ENCODE assay signal across 8 cellular contexts in genomic region chr1:32742132-32742947, GRCh38. TPM values are rescaled to one million over a fixed set of nuclear protein-coding genes. Genes with fewer than 3 reads are reported as not detected.
DNase-seq lines count a peak whose midpoint lies in the region; ATAC-seq, FAIRE-seq and TF ChIP-seq lines count a peak whose summit lies in the region.

No MANE protein-coding gene starts in this region.

- H3K79me2 ChIP-seq in neural progenitor cell (ENCODE audit: low read depth): no peaks in the 10 kb centered on the region

- H3K27me3 Mint-ChIP-seq in neural progenitor cell (ENCODE audit: insufficient read depth, low read depth): peaks cover 13% of the 10 kb centered on the region

- H3K27ac ChIP-seq in Peyer's patch (peak overlapping the region; percentile 49 to 98 (median 96)), esophagus muscularis mucosa (replicated peaks in 1 of 4) (peak overlapping the region; percentile 92 to 96 (median 94)), neural progenitor cell (no peak overlapping the region)

- intact Hi-C loops in esophagus muscularis mucosa (cut with DNase I): no loop called here

- peaks cover 23% of the 10 kb centered on the region for H3K4me1 Mint-ChIP-seq in neural progenitor cell

- no peaks in the 10 kb centered on the region for H3K36me3 Mint-ChIP-seq in neural progenitor cell

- H3K27ac Mint-ChIP-seq in neural progenitor cell: no peak overlapping the region

- TF ChIP-seq POLR2A in Peyer's patch (IDR thresholded peaks at IDR 0.05) (peak; percentile 19 to 27), esophagus muscularis mucosa (IDR thresholded peaks at IDR 0.05; ENCODE audit: low read depth) (no peak), GM12892 (IDR thresholded peaks at IDR 0.05; ENCODE audit: low read depth, low read length) (no peak)

- no peaks in the 10 kb centered on the region for H3K9me3 ChIP-seq in Peyer's patch
- H3K9me3 ChIP-seq in esophagus muscularis mucosa: no peaks in the 10 kb centered on the region
- no peaks in the 10 kb centered on the region for H3K9me3 ChIP-seq in neural progenitor cell (ENCODE audit: low read depth)

- DNase-seq in COLO668 (lab: John Stamatoyannopoulos, UW; ENCODE audit: unreplicated experiment) (peak; percentile 74), Peyer's patch (peak in 2 of 3 donors; percentile 65 to 77), esophagus muscularis mucosa (ENCODE audit: extremely low spot score) (no peak), neural progenitor cell (ENCODE audit: low spot score) (peak; percentile 42), GM12892 (ENCODE audit: insufficient read length) (no peak), SW480 (ENCODE audit: low spot score) (no peak), NCI-H510A treated with DMSO at 0.1 percent for 48 hours (lab: John Stamatoyannopoulos, UW) (no peak)

- H3K27me3 ChIP-seq in Peyer's patch: no peaks in the 10 kb centered on the region
- no peaks in the 10 kb centered on the region for H3K27me3 ChIP-seq in esophagus muscularis mucosa
- peaks cover 14% of the 10 kb centered on the region for H3K27me3 ChIP-seq in neural progenitor cell

- TF ChIP-seq CTCF in Peyer's patch (IDR thresholded peaks at IDR 0.05): no peak
- TF ChIP-seq CTCF in esophagus muscularis mucosa (IDR thresholded peaks at IDR 0.05): no peak
- no peak for TF ChIP-seq CTCF in neural progenitor cell (IDR thresholded peaks at IDR 0.05)

- peaks cover 0 to 24% (median 6%) of the 10 kb centered on the region in 4 donors for H3K4me1 ChIP-seq in Peyer's patch
- H3K4me1 ChIP-seq in esophagus muscularis mucosa: peaks cover 24 to 38% (median 30%) of the 10 kb centered on the region in 4 donors
- H3K4me1 ChIP-seq in neural progenitor cell: peaks cover 34% of the 10 kb centered on the region

- H4K20me1 ChIP-seq in neural progenitor cell (ENCODE audit: low read depth): peaks cover 13% of the 10 kb centered on the region

- H3K36me3 ChIP-seq in Peyer's patch (peaks cover 0 to 7% (median 0%) of the 10 kb centered on the region in 3 donors), esophagus muscularis mucosa (no peaks in the 10 kb centered on the region), neural progenitor cell (no peaks in the 10 kb centered on the region)

- H3F3A ChIP-seq in neural progenitor cell (ENCODE audit: low read depth): peaks cover 45% of the 10 kb centered on the region

- no peak for FAIRE-seq in GM12892 (lab: Jason Lieb, UNC)

- peak overlapping the region; percentile 97 for H3K4me2 ChIP-seq in neural progenitor cell

- no peaks in the 10 kb centered on the region for H3K9me3 Mint-ChIP-seq in neural progenitor cell

- H2AFZ ChIP-seq in neural progenitor cell (replicated peaks): peak overlapping the region; percentile 89

- H3K4me3 ChIP-seq in Peyer's patch (peak overlapping the region; percentile 52 to 86 (median 64)), esophagus muscularis mucosa (peak overlapping the region; percentile 82 to 91 (median 88)), neural progenitor cell (peak overlapping the region; percentile 83)

- TF ChIP-seq EP300 in esophagus muscularis mucosa (IDR thresholded peaks at IDR 0.05): no peak

- H3K4me3 Mint-ChIP-seq in neural progenitor cell: peak overlapping the region; percentile 83

- 37% methylated on average over 11 of the region's 32 CpGs for WGBS in esophagus muscularis mucosa

- H3K9ac ChIP-seq in neural progenitor cell: no peak overlapping the region

- ATAC-seq in GM21390 (IDR thresholded peaks at IDR 0.05; ENCODE audit: unreplicated experiment): no peak

RNA-seq across cellular contexts. Expression of gene SYNC, which starts 39.8 kb away (rescaled TPM):
- total RNA-seq in Peyer's patch (10 to 100 TPM in 1 of 4 donors, 1 to 10 TPM in 3; 8.3 to 19.8 (median 9.2) TPM), esophagus muscularis mucosa (100 to 1,000 TPM; 111 to 201 (median 153) TPM), neural progenitor cell (ENCODE audit: low replicate concordance) (not detected in 2 replicates)
- polyA plus RNA-seq in GM12892 (2012; ENCODE audit: missing spikeins): not detected

Comparison
In these comparisons a context has a peak if more than half of its experiments do, and no peak if none do; other contexts are left out.
1. DNase-seq: peak in COLO668 (single experiment), Peyer's patch (2 of 3) and neural progenitor cell (single experiment); none in esophagus muscularis mucosa (single experiment), GM12892 (single experiment), SW480 (single experiment) and NCI-H510A treated with DMSO at 0.1 percent for 48 hours (single experiment).
2. POLR2A ChIP-seq: peak in Peyer's patch (2 of 2); none in esophagus muscularis mucosa (single experiment) and GM12892 (single experiment).
3. Peak in every context shown above with its lines, with median percentiles within 50 percentile points of each other: H3K4me3 ChIP-seq.